ENCODE assay signal across 26 cellular contexts in the genomic region with DNA sequence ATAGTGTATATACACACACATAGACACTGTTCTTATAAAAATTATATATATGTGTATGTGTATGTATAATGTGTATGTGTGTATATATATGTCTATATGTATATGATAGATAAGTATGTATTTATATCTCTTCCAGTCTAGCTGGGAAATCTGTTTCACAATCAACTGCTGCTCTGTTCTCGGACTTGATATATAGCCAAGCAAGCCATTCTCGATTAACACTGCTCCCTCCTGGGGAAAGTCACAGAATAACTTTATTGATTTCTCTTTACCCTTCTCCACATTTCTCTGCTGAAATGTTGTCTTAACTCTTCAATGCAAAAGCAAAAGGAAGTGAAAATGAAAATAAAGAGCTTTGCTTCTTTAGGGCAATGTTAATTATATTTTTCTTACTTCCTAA. TPM values are rescaled to one million over a fixed set of nuclear protein-coding genes. Genes with fewer than 3 reads are reported as not detected.
A peak's percentile ranks its signal among the peaks of the same experiment; 100 is the strongest.
DNase-seq lines count a peak whose midpoint lies in the region; ATAC-seq, FAIRE-seq and TF ChIP-seq lines count a peak whose summit lies in the region.
"Had no signal": no experiment of that assay in that cellular context is flagged by ENCODE, and none has a peak within 500 bp of the region (broad histone marks: within the 10 kb centered on the region; RNA-seq: fewer than 3 reads in every experiment).

No MANE protein-coding gene starts in this region.

- TF ChIP-seq POLR2A in HepG2 (IDR thresholded peaks at IDR 0.05; ENCODE audit: insufficient read depth in 1 of 2, low read depth in 2 of 2, low read length in 2 of 2), result no peak

- no peak overlapping the region for H3K4me2 ChIP-seq in HepG2 (ENCODE audit: low read depth, low read length)
- H3K4me2 ChIP-seq: BLaER1 treated with 17β-estradiol and CSF1 and Interleukin-3, amounts not matched to agents 10 nM and 100 nM had no signal

- no peaks in the 10 kb centered on the region for H4K20me1 ChIP-seq in HepG2 (ENCODE audit: insufficient read depth, low read length)
- H4K20me1 ChIP-seq: BLaER1 treated with 17β-estradiol and CSF1 and Interleukin-3, amounts not matched to agents 10 nM and 100 nM had no signal

- no peaks in the 10 kb centered on the region for H3K36me3 ChIP-seq in liver (ENCODE audit: control insufficient read depth in 4 of 4, insufficient read depth in 3 of 4, low read depth in 1 of 4, low read length in 3 of 4)
- no peaks in the 10 kb centered on the region for H3K36me3 ChIP-seq in HepG2 (replicated peaks in 1 of 2; ENCODE audit: control insufficient read depth in 1 of 2, insufficient read depth in 2 of 2, low read length in 2 of 2)
- H3K36me3 ChIP-seq: BLaER1 treated with 17β-estradiol and CSF1 and Interleukin-3, amounts not matched to agents 10 nM and 100 nM; HAP-1 had no signal

- TF ChIP-seq EP300 in HepG2 (IDR thresholded peaks at IDR 0.05; ENCODE audit: low read depth in 2 of 2, low read length in 2 of 2) (no peak), HepG2 (CRISPR knock-in tag; IDR thresholded peaks at IDR 0.05; ENCODE audit: borderline replicate concordance) (no peak)

- ATAC-seq in HepG2, result no peak
- no peak for ATAC-seq in HG03097 (IDR thresholded peaks at IDR 0.05; ENCODE audit: low FRiP score, unreplicated experiment)
- ATAC-seq: activated CD4-positive, alpha-beta T cell treated with anti-CD3 and anti-CD28 coated beads for 36 hours; activated T-helper 17 cell treated with anti-CD3 and anti-CD28 coated beads, Interleukin-2, amount 50 U/mL, for 72 hours; natural killer cell treated with Interleukin-12 subunit alpha and Interleukin-12 subunit beta and Interleukin-15 and Interleukin-18, amount 100 ng/mL, for 72 hours had no signal

- H3K4me3 ChIP-seq in liver (ENCODE audit: low read depth in 1 of 3, low read length in 3 of 3) (no peak overlapping the region), HepG2 (replicated peaks in 1 of 3; ENCODE audit: insufficient read depth in 1 of 3, low read depth in 2 of 3, low read length in 3 of 3) (no peak overlapping the region), fibroblast of mammary gland (ENCODE audit: control insufficient read depth, low read depth, low read length) (no peak overlapping the region)
- H3K4me3 ChIP-seq: BLaER1 treated with 17β-estradiol and CSF1 and Interleukin-3, amounts not matched to agents 10 nM and 100 nM; HAP-1 had no signal

- 23% methylated on average over 2 of the region's 2 CpGs for WGBS in liver
- 47% methylated on average over 2 of the region's 2 CpGs for WGBS in HepG2 (ENCODE audit: low lambda C conversion rate)

- H3K9ac ChIP-seq in liver (ENCODE audit: low read depth in 1 of 2, low read length in 2 of 2), result no peak overlapping the region
- no peak overlapping the region for H3K9ac ChIP-seq in HepG2 (ENCODE audit: insufficient read depth, low read depth, low read length)
- H3K9ac ChIP-seq: BLaER1 treated with 17β-estradiol and CSF1 and Interleukin-3, amounts not matched to agents 10 nM and 100 nM had no signal

- peaks cover 43% of the 10 kb centered on the region for H3K4me1 Mint-ChIP-seq in osteocyte (ENCODE audit: unreplicated experiment)
- H3K4me1 Mint-ChIP-seq: activated CD4-positive, alpha-beta T cell treated with anti-CD3 and anti-CD28 coated beads for 36 hours; activated naive CD8-positive, alpha-beta T cell treated with anti-CD3 and anti-CD28 coated beads, Interleukin-2, amount 10 ng/mL, durations not matched to agents 7 days and 5 days; activated T-helper 17 cell treated with anti-CD3 and anti-CD28 coated beads, Interleukin-2, amount 50 U/mL, for 72 hours had no signal

- H3K4me3 Mint-ChIP-seq in osteocyte (ENCODE audit: unreplicated experiment), result no peak overlapping the region
- H3K4me3 Mint-ChIP-seq: activated CD4-positive, alpha-beta T cell treated with anti-CD3 and anti-CD28 coated beads for 36 hours; activated naive CD8-positive, alpha-beta T cell treated with anti-CD3 and anti-CD28 coated beads, Interleukin-2, amount 10 ng/mL, durations not matched to agents 7 days and 5 days; activated T-helper 17 cell treated with anti-CD3 and anti-CD28 coated beads, Interleukin-2, amount 50 U/mL, for 72 hours; dendritic cell treated with granulocyte-macrophage colony-stimulating factor and Interleukin-4, amounts not matched to agents 40 ng/mL and 50 ng/mL, for 4 days; natural killer cell treated with Interleukin-12 subunit alpha and Interleukin-12 subunit beta and Interleukin-15 and Interleukin-18, amount 100 ng/mL, for 72 hours; stimulated activated naive CD8-positive, alpha-beta T cell treated with anti-CD3 and anti-CD28 coated beads, Interleukin-15, Interleukin-2, amounts not matched to agents 100 ng/mL and 50 ng/mL, for 24 hours had no signal

- no peak for FAIRE-seq in HepG2 (lab: Jason Lieb, UNC)
- FAIRE-seq: endothelial cell of umbilical vein, TTC549 had no signal

- TF ChIP-seq RAD21 in liver (IDR thresholded peaks at IDR 0.05), result peak; percentile 65 to 68
- no peak for TF ChIP-seq RAD21 in HepG2 (CRISPR knock-in tag; IDR thresholded peaks at IDR 0.05)

- POLR2A ChIA-PET in HepG2 (lab: Yijun Ruan, JAX), result no interaction called here

- H3K27ac Mint-ChIP-seq in osteocyte (ENCODE audit: unreplicated experiment), result peak overlapping the region; percentile 76
- H3K27ac Mint-ChIP-seq: activated CD4-positive, alpha-beta T cell treated with anti-CD3 and anti-CD28 coated beads for 36 hours; activated naive CD8-positive, alpha-beta T cell treated with anti-CD3 and anti-CD28 coated beads, Interleukin-2, amount 10 ng/mL, durations not matched to agents 7 days and 5 days; activated T-helper 17 cell treated with anti-CD3 and anti-CD28 coated beads, Interleukin-2, amount 50 U/mL, for 72 hours; dendritic cell treated with granulocyte-macrophage colony-stimulating factor and Interleukin-4, amounts not matched to agents 40 ng/mL and 50 ng/mL, for 4 days; natural killer cell treated with Interleukin-12 subunit alpha and Interleukin-12 subunit beta and Interleukin-15 and Interleukin-18, amount 100 ng/mL, for 72 hours; progenitor cell of endocrine pancreas; stimulated activated naive CD8-positive, alpha-beta T cell treated with anti-CD3 and anti-CD28 coated beads, Interleukin-15, Interleukin-2, amounts not matched to agents 100 ng/mL and 50 ng/mL, for 24 hours had no signal

- H3K27ac ChIP-seq in liver (ENCODE audit: low read depth in 1 of 2, low read length in 2 of 2), result no peak overlapping the region
- H3K27ac ChIP-seq in HepG2 (ENCODE audit: extremely low read length, insufficient read depth, low read length), result no peak overlapping the region
- H3K27ac ChIP-seq: BLaER1 treated with 17β-estradiol and CSF1 and Interleukin-3, amounts not matched to agents 10 nM and 100 nM had no signal

- H3K27me3 ChIP-seq in liver (ENCODE audit: control insufficient read depth in 4 of 4, insufficient read depth in 4 of 4, low read length in 3 of 4) (no peaks in the 10 kb centered on the region), HepG2 (ENCODE audit: control insufficient read depth in 1 of 2, insufficient read depth in 2 of 2, low read length in 2 of 2) (no peaks in the 10 kb centered on the region)
- H3K27me3 ChIP-seq: BLaER1 treated with 17β-estradiol and CSF1 and Interleukin-3, amounts not matched to agents 10 nM and 100 nM had no signal

- no peaks in the 10 kb centered on the region for H3K79me2 ChIP-seq in HepG2 (ENCODE audit: insufficient read depth, low read length)

- intact Hi-C loops in HepG2 (cut with micrococcal nuclease; ENCODE audit: unreplicated experiment), result no loop called here

- H3K4me1 ChIP-seq in liver (ENCODE audit: control insufficient read depth in 4 of 4, insufficient read depth in 4 of 4, low read length in 3 of 4) (no peaks in the 10 kb centered on the region), HepG2 (ENCODE audit: insufficient read depth, low read length) (no peaks in the 10 kb centered on the region)

- BruUV-seq in HepG2 (replicated peaks; lab: Mats Ljungman, UMichigan), result no TSS peak

- H3K27me3 Mint-ChIP-seq in osteocyte (ENCODE audit: unreplicated experiment), result no peaks in the 10 kb centered on the region
- H3K27me3 Mint-ChIP-seq: activated naive CD8-positive, alpha-beta T cell treated with anti-CD3 and anti-CD28 coated beads, Interleukin-2, amount 10 ng/mL, durations not matched to agents 7 days and 5 days; dendritic cell treated with granulocyte-macrophage colony-stimulating factor and Interleukin-4, amounts not matched to agents 40 ng/mL and 50 ng/mL, for 4 days; progenitor cell of endocrine pancreas; stimulated activated naive CD8-positive, alpha-beta T cell treated with anti-CD3 and anti-CD28 coated beads, Interleukin-15, Interleukin-2, amounts not matched to agents 100 ng/mL and 50 ng/mL, for 24 hours had no signal

- peaks cover 1% of the 10 kb centered on the region for H3K36me3 Mint-ChIP-seq in osteocyte (ENCODE audit: unreplicated experiment)
- H3K36me3 Mint-ChIP-seq: activated naive CD8-positive, alpha-beta T cell treated with anti-CD3 and anti-CD28 coated beads, Interleukin-2, amount 10 ng/mL, durations not matched to agents 7 days and 5 days; natural killer cell treated with Interleukin-12 subunit alpha and Interleukin-12 subunit beta and Interleukin-15 and Interleukin-18, amount 100 ng/mL, for 72 hours had no signal

- DNase-seq in HepG2 (ENCODE audit: low spot score) (no peak), fibroblast of mammary gland (ENCODE audit: low read depth) (peak; percentile 67), osteocyte (ENCODE audit: extremely low spot score, unreplicated experiment) (no peak), NCI-H2196 (lab: John Stamatoyannopoulos, UW; ENCODE audit: unreplicated experiment) (no peak)
- no peak for DNase-seq in activated CD8-positive, alpha-beta memory T cell treated with anti-CD3 and anti-CD28 coated beads, Interleukin-2, amount 50 U/mL, for 4 hours
- no peak for DNase-seq in activated CD4-positive, CD25-positive, alpha-beta regulatory T cell treated with anti-CD3 and anti-CD28 coated beads, Interleukin-2, amount 50 U/mL, for 72 hours
- DNase-seq: activated CD4-positive, alpha-beta T cell treated with anti-CD3 and anti-CD28 coated beads for 36 hours; activated naive CD8-positive, alpha-beta T cell treated with anti-CD3 and anti-CD28 coated beads, Interleukin-2, amount 10 ng/mL, durations not matched to agents 7 days and 5 days; EL; NCI-H1417; NCI-H526; Right ventricle myocardium superior; SW 1271 had no signal

- CTCF ChIA-PET in HepG2 (lab: Yijun Ruan, JAX; ENCODE audit: low intra/inter-chr PET ratio, low total read pairs), result no interaction called here

- in situ Hi-C loops in HepG2 (cut with HindIII; ENCODE audit: extremely low pct_ligation_motif_present, low pct_unique_long_range_greater_than_20kb), result loop anchor here (10.0 kb wide), 1 partner anchor 459 kb away; no protein-coding TSS in a partner anchor

- no peaks in the 10 kb centered on the region for H3K9me3 Mint-ChIP-seq in osteocyte (ENCODE audit: unreplicated experiment)
- H3K9me3 Mint-ChIP-seq: activated naive CD8-positive, alpha-beta T cell treated with anti-CD3 and anti-CD28 coated beads, Interleukin-2, amount 10 ng/mL, durations not matched to agents 7 days and 5 days; dendritic cell treated with granulocyte-macrophage colony-stimulating factor and Interleukin-4, amounts not matched to agents 40 ng/mL and 50 ng/mL, for 4 days; natural killer cell treated with Interleukin-12 subunit alpha and Interleukin-12 subunit beta and Interleukin-15 and Interleukin-18, amount 100 ng/mL, for 72 hours; stimulated activated naive CD8-positive, alpha-beta T cell treated with anti-CD3 and anti-CD28 coated beads, Interleukin-15, Interleukin-2, amounts not matched to agents 100 ng/mL and 50 ng/mL, for 24 hours had no signal

- H3K9me3 ChIP-seq in liver (ENCODE audit: control insufficient read depth in 4 of 4, low read length in 3 of 4) (no peaks in the 10 kb centered on the region), HepG2 (ENCODE audit: low read length) (no peaks in the 10 kb centered on the region)
- H3K9me3 ChIP-seq: BLaER1 treated with 17β-estradiol and CSF1 and Interleukin-3, amounts not matched to agents 10 nM and 100 nM; HAP-1 had no signal

- TF ChIP-seq CTCF in liver (IDR thresholded peaks at IDR 0.05; ENCODE audit: low read depth, low read length, missing input control) (peak; percentile 7), HepG2 (CRISPR knock-in tag; IDR thresholded peaks at IDR 0.05) (no peak), fibroblast of mammary gland (conservative IDR thresholded peaks at IDR 0.05; ENCODE audit: control insufficient read depth, insufficient read depth, low read depth, low read length) (no peak), osteocyte (IDR thresholded peaks at IDR 0.05) (no peak)

- no peak overlapping the region for H2AFZ ChIP-seq in HepG2 (ENCODE audit: low read length)

RNA-seq across cellular contexts. Expression of a gene that starts 2.2 kb away (rescaled TPM):
- total RNA-seq in liver (under 1 TPM; 0.33 to 0.84 TPM), HepG2 (2016; rRNA removed; fragmentation: Illumina TruSeq; extraction: Trizol) (not detected in 2 replicates), osteocyte (1.0 and 1.4 TPM in 2 replicates)
- polyA plus RNA-seq in liver (under 1 TPM in 1 of 2 donors, not detected in 1; 0.18 TPM), HepG2 (2011; rRNA removed) (not detected in 2 replicates)
- not detected in 2 replicates for total RNA-seq in HepG2 (2016; cell fraction: cytosol; rRNA removed; fragmentation: Illumina TruSeq; extraction: Trizol; ENCODE audit: low read depth)
- total RNA-seq in HepG2 (2016; cell fraction: insoluble cytoplasmic fraction; rRNA removed; fragmentation: Illumina TruSeq; extraction: Trizol), result not detected in 2 replicates
- not detected in 2 replicates for total RNA-seq in HepG2 (2016; cell fraction: membrane; rRNA removed; fragmentation: Illumina TruSeq; extraction: Trizol)
- total RNA-seq in HepG2 (2016; cell fraction: nucleus; rRNA removed; fragmentation: Illumina TruSeq; extraction: Trizol), result not detected in 2 replicates
- not detected in 2 replicates for polyA plus RNA-seq in HepG2 (2011; cell fraction: cytosol; rRNA removed)
- polyA plus RNA-seq in HepG2 (2011; cell fraction: nucleus; rRNA removed), result not detected in 2 replicates
- not detected in 2 replicates for polyA plus RNA-seq in HepG2 (2012)
- polyA plus RNA-seq in HepG2 (2016; cell fraction: cytosol; fragmentation: Illumina TruSeq; extraction: Trizol; ENCODE audit: low read depth), result not detected in 2 replicates
- polyA plus RNA-seq in HepG2 (2016; cell fraction: insoluble cytoplasmic fraction; fragmentation: Illumina TruSeq; extraction: Trizol; ENCODE audit: low read depth), result not detected in 2 replicates
- not detected in 2 replicates for polyA plus RNA-seq in HepG2 (2016; cell fraction: membrane; fragmentation: Illumina TruSeq; extraction: Trizol; ENCODE audit: low read depth)
- polyA plus RNA-seq in HepG2 (2016; cell fraction: nucleus; fragmentation: Illumina TruSeq; extraction: Trizol; ENCODE audit: insufficient read depth, low read depth), result not detected in 2 replicates
- polyA minus RNA-seq in HepG2 (2011; rRNA and poly(A)+ RNA removed; ENCODE audit: low replicate concordance), result 4.2 TPM in 1 of 2 replicates, not detected in the other
- not detected in 2 replicates for polyA minus RNA-seq in HepG2 (2011; cell fraction: cytosol; rRNA and poly(A)+ RNA removed)
- not detected in 2 replicates for polyA minus RNA-seq in HepG2 (2011; cell fraction: nucleus; rRNA and poly(A)+ RNA removed)
- total RNA-seq: activated CD4-positive, alpha-beta T cell treated with anti-CD3 and anti-CD28 coated beads for 36 hours; activated naive CD8-positive, alpha-beta T cell treated with anti-CD3 and anti-CD28 coated beads, Interleukin-2, amount 10 ng/mL, durations not matched to agents 7 days and 5 days; activated T-helper 17 cell treated with anti-CD3 and anti-CD28 coated beads, Interleukin-2, amount 50 U/mL, for 72 hours; natural killer cell treated with Interleukin-12 subunit alpha and Interleukin-12 subunit beta and Interleukin-15 and Interleukin-18, amount 100 ng/mL, for 72 hours; OCI-LY7; progenitor cell of endocrine pancreas had no signal
- polyA plus RNA-seq: urinary bladder had no signal
